ENCODE assay signal across 1 cellular context in genomic region chr9:134592018-134592818, GRCh38.
TF ChIP-seq lines count a peak whose summit lies in the region.

No MANE protein-coding gene starts in this region.

TF ChIP-seq in HepG2, 621 proteins besides CTCF, POLR2A, EP300 and RAD21 (continued from another document):
- peak; percentile 64 for TF ChIP-seq ZNF687 (CRISPR knock-in tag; IDR thresholded peaks at IDR 0.05)
- TF ChIP-seq AKNA (CRISPR knock-in tag; IDR thresholded peaks at IDR 0.05; ENCODE audit: borderline replicate concordance), result no peak
- TF ChIP-seq ZNF235 (CRISPR knock-in tag; IDR thresholded peaks at IDR 0.05; ENCODE audit: borderline replicate concordance), result no peak
- no peak for TF ChIP-seq XBP1 (CRISPR knock-in tag; IDR thresholded peaks at IDR 0.05)
- TF ChIP-seq FOXP1 (IDR thresholded peaks at IDR 0.05), result no peak
- no peak for TF ChIP-seq FOXP1 (CRISPR knock-in tag; IDR thresholded peaks at IDR 0.05)
- TF ChIP-seq HMGXB4 (CRISPR knock-in tag; IDR thresholded peaks at IDR 0.05; ENCODE audit: borderline replicate concordance in 1 of 2, low read depth in 1 of 2), result 0 out of 4 replicates have a peak, but pooled peaks of 1 of the 2 experiments have one; percentile 38
- TF ChIP-seq NFE2L2 (IDR thresholded peaks at IDR 0.05; ENCODE audit: low read length), result peak; percentile 38; the same call in 1 of the 2 replicates
- no peak for TF ChIP-seq ZNF354B (CRISPR knock-in tag; IDR thresholded peaks at IDR 0.05)
- peak; percentile 47; the same call in 1 of the 2 replicates for TF ChIP-seq TFAP4 (IDR thresholded peaks at IDR 0.05; ENCODE audit: borderline replicate concordance, low read depth)
- TF ChIP-seq ZNF414 (CRISPR knock-in tag; IDR thresholded peaks at IDR 0.05), result 0 out of 2 replicates have a peak, but pooled peaks have one; percentile 48
- peak; percentile 33; the same call in 1 of the 2 replicates for TF ChIP-seq ZNF580 (CRISPR knock-in tag; IDR thresholded peaks at IDR 0.05; ENCODE audit: borderline replicate concordance, low read depth)
- no peak for TF ChIP-seq MLXIP (CRISPR knock-in tag; IDR thresholded peaks at IDR 0.05; ENCODE audit: borderline replicate concordance)
- no peak for TF ChIP-seq KLF15 (CRISPR knock-in tag; IDR thresholded peaks at IDR 0.05; ENCODE audit: borderline replicate concordance)
- TF ChIP-seq MTA1 (CRISPR knock-in tag; IDR thresholded peaks at IDR 0.05; ENCODE audit: borderline replicate concordance), result peak; percentile 58; the same call in 1 of the 2 replicates
- TF ChIP-seq ZNF329 (CRISPR knock-in tag; IDR thresholded peaks at IDR 0.05; ENCODE audit: low read depth), result no peak
- TF ChIP-seq MYPOP (CRISPR knock-in tag; IDR thresholded peaks at IDR 0.05), result no peak
